ENCODE assay signal across 20 cellular contexts in the genomic region with DNA sequence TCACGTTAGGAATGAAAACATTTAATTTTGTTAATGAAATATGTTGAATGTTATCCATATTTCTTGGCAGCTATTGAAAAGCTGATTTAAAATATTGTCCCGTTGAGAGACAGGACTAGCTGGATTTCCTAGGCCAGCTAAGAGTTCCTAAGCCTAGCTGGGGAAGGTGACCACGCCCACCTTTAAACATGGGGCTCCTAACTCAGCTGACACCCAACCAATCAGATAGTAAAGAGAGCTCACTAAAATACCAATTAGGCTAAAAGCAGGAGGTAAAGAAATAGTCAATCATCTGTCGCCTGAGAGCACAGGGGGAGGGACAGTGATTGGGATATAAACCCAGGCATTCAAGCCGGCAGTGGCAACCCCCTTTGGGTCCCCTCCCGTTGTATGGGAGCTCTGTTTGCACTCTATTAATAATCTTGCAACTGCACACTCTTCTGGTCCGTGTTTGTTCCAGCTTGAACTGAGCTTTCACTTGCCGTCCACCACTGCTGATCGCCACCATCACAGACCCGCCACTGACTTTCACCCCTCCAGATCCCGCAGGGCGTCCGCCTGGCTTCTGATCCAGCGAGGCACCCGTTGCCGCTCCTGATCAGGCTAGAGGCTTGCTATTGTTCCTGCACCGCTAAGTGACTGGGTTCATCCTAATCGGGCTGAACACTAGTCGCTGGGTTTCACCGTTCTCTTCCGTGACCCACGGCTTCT.
A peak's percentile ranks its signal among the peaks of the same experiment; 100 is the strongest.
DNase-seq lines count a peak whose midpoint lies in the region; ATAC-seq and TF ChIP-seq lines count a peak whose summit lies in the region.
"Had no signal": no experiment of that assay in that cellular context is flagged by ENCODE, and none has a peak within 500 bp of the region (broad histone marks: within the 10 kb centered on the region; RNA-seq: fewer than 3 reads in every experiment).

No MANE protein-coding gene starts in this region.

- no peak overlapping the region for H3K27ac ChIP-seq in coronary artery
- H3K27ac ChIP-seq: heart right ventricle, suprapubic skin, upper lobe of left lung had no signal

- ATAC-seq in GM18519 (IDR thresholded peaks at IDR 0.05; ENCODE audit: low FRiP score, unreplicated experiment): no peak
- ATAC-seq: activated T-helper 17 cell treated with anti-CD3 and anti-CD28 coated beads, Interleukin-2, amount 50 U/mL, for 72 hours; heart right ventricle; T-cell had no signal

- TF ChIP-seq CTCF in coronary artery (IDR thresholded peaks at IDR 0.05): no peak

- DNase-seq in DMS153 (lab: John Stamatoyannopoulos, UW) (peak; percentile 35), NCI-H146 treated with DMSO at 0.1 percent for 48 hours (lab: John Stamatoyannopoulos, UW; ENCODE audit: unreplicated experiment) (peak; percentile 51), NCI-H2227 (lab: John Stamatoyannopoulos, UW; ENCODE audit: unreplicated experiment) (peak; percentile 79), SHP77 (lab: John Stamatoyannopoulos, UW) (peak; percentile 18 to 27), coronary artery (ENCODE audit: low spot score) (no peak), germinal center (ENCODE audit: low spot score) (no peak), iPS-NIHi7 (ENCODE audit: extremely low spot score) (no peak)
- DNase-seq: activated CD4-positive, alpha-beta T cell treated with anti-CD3 and anti-CD28 coated beads for 48 hours; Calu3; foreskin melanocyte; H9; heart right ventricle; NCI-H526 treated with DMSO at 0.1 percent for 48 hours; small intestine; stimulated activated naive CD4-positive, alpha-beta T cell treated with Interleukin-2 at 50 U/mL for 16 hours; T-cell had no signal

- no peak overlapping the region for H3K4me3 ChIP-seq in coronary artery
- H3K4me3 ChIP-seq: heart right ventricle, suprapubic skin, upper lobe of left lung had no signal

Comparison
In these comparisons a context has a peak if more than half of its experiments do, and no peak if none do; other contexts are left out.
1. DNase-seq: peak in DMS153 (single experiment), NCI-H146 treated with DMSO at 0.1 percent for 48 hours (single experiment), NCI-H2227 (single experiment) and SHP77 (2 of 2); none in coronary artery (single experiment), germinal center (single experiment) and iPS-NIHi7 (single experiment).